In the genomic region with DNA sequence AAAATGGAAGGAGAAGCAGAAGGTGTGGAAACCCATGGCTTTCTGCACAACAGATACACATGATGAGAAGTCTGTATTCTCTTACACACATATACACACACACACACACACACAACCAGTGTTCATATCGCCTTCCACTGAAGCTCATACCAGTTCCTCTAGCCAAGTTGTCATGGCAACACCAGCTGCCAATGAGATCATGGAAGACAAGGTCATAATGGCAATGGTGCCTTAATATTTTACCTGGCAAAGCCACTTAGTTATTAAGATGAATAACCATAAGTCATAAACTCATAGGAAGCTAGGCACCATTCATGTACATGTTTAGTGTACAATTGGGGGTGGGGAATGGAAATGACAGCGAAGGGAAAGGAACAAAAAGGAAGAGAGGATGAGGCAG, we compare ENCODE assay signal across 1 cellular context.
TF ChIP-seq lines count a peak whose summit lies in the region.

No MANE protein-coding gene starts in this region.

TF ChIP-seq in K562, 482 proteins besides CTCF, POLR2A, EP300 and RAD21:
- TF ChIP-seq CSDE1 (IDR thresholded peaks at IDR 0.05) (peak in 1 of 2 experiments; percentile 63; a peak in 2 of 4 replicates), RFX1 (IDR thresholded peaks at IDR 0.05) (peak; percentile 95), PRPF4 (IDR thresholded peaks at IDR 0.05; ENCODE audit: insufficient read depth, low read depth, low read length, poor library complexity, severe bottlenecking) (no peak)
TF ChIP-seq in K562: peak in this region for 2.
